10 cellular contexts compared by ENCODE assay signal in the genomic region with DNA sequence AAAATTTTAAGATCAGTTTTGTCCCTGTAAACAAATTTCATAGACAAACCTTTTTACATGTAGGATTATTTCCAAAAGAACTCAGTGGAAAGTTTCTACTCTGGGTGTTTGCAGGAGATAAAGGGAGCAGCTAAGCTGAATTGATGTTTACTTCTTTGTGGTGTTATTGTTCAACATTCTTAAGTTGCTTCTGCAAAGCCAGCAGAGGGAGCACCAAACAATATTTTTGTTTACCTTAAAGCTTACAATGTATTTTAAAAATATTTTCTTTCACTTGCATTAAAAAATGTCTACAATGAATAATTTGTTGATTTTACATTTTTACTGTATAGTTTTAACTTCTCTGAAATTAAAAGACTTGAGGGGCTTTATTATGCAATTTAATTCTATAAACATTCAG.
DNase-seq lines count a peak whose midpoint lies in the region; ATAC-seq, FAIRE-seq and TF ChIP-seq lines count a peak whose summit lies in the region.
"Had no signal": no experiment of that assay in that cellular context is flagged by ENCODE, and none has a peak within 500 bp of the region (broad histone marks: within the 10 kb centered on the region; RNA-seq: fewer than 3 reads in every experiment).

No MANE protein-coding gene starts in this region.

- DNase-seq in LHCN-M2 (ENCODE audit: low read depth): peak; percentile 14
- DNase-seq in bronchial epithelial cell (ENCODE audit: low read depth): peak; percentile 33
- no peak for DNase-seq in SHP77 treated with DMSO at 0.1 percent for 48 hours (lab: John Stamatoyannopoulos, UW)
- DNase-seq in small intestine: no peak
- no peak for DNase-seq in ascending aorta (ENCODE audit: low spot score in 2 of 2)
- DNase-seq: activated gamma-delta T cell, NCI-H510A had no signal

- no peak for ATAC-seq in HG02870 (IDR thresholded peaks at IDR 0.05; ENCODE audit: unreplicated experiment)

- H3K36me3 ChIP-seq in DOHH2 (ENCODE audit: control insufficient read depth, low read length): no peaks in the 10 kb centered on the region
- no peaks in the 10 kb centered on the region for H3K36me3 ChIP-seq in bronchial epithelial cell (ENCODE audit: control insufficient read depth, insufficient read depth, low read length)
- no peaks in the 10 kb centered on the region for H3K36me3 ChIP-seq in small intestine (ENCODE audit: control insufficient read depth in 2 of 2, insufficient read depth in 2 of 2, low read length in 2 of 2)
- H3K36me3 ChIP-seq in ascending aorta: no peaks in the 10 kb centered on the region

- no peak overlapping the region for H3K4me2 ChIP-seq in DOHH2 (ENCODE audit: low read length)

- no peaks in the 10 kb centered on the region for H3K9me3 ChIP-seq in DOHH2 (ENCODE audit: control insufficient read depth, insufficient read depth, low read length)
- H3K9me3 ChIP-seq in small intestine (ENCODE audit: control insufficient read depth, low read depth): no peaks in the 10 kb centered on the region
- no peaks in the 10 kb centered on the region for H3K9me3 ChIP-seq in ascending aorta

- H4K20me1 ChIP-seq in DOHH2 (ENCODE audit: control insufficient read depth, insufficient read depth, low read depth, low read length): no peaks in the 10 kb centered on the region

- TF ChIP-seq CTCF in DOHH2 (IDR thresholded peaks at IDR 0.05; ENCODE audit: low read depth, low read length, poor library complexity, severe bottlenecking): peak; percentile 40
- TF ChIP-seq CTCF in bronchial epithelial cell (IDR thresholded peaks at IDR 0.05; ENCODE audit: insufficient read depth, low read length, severe bottlenecking): peak; percentile 42
- TF ChIP-seq CTCF in nephron (IDR thresholded peaks at IDR 0.05; ENCODE audit: unreplicated experiment in 3 of 3): peak; percentile 45 to 53 (median 47)
- no peak for TF ChIP-seq CTCF in ascending aorta (IDR thresholded peaks at IDR 0.05)

- intact Hi-C loops in ascending aorta (cut with DNase I): no loop called here

- no peaks in the 10 kb centered on the region for H3K36me3 Mint-ChIP-seq in nephron (ENCODE audit: low read depth)

- no peak overlapping the region for H3K27ac ChIP-seq in DOHH2 (ENCODE audit: low read depth, low read length)
- no peak overlapping the region for H3K27ac ChIP-seq in small intestine (ENCODE audit: low read depth in 1 of 2, low read length in 1 of 2)
- no peak overlapping the region for H3K27ac ChIP-seq in ascending aorta

- H3F3A ChIP-seq in DOHH2 (ENCODE audit: control insufficient read depth, insufficient read depth): no peaks in the 10 kb centered on the region

- H3K27me3 Mint-ChIP-seq in nephron (ENCODE audit: low read depth): no peaks in the 10 kb centered on the region

- H3K4me1 ChIP-seq in DOHH2 (ENCODE audit: control insufficient read depth, low read length): no peaks in the 10 kb centered on the region
- no peaks in the 10 kb centered on the region for H3K4me1 ChIP-seq in small intestine (ENCODE audit: control insufficient read depth in 2 of 2, insufficient read depth in 1 of 2, low read depth in 1 of 2, low read length in 1 of 2)
- H3K4me1 ChIP-seq in ascending aorta: peaks cover 0 to 10% of the 10 kb centered on the region in 2 donors

- no peak for FAIRE-seq in bronchial epithelial cell (lab: Jason Lieb, UNC)
- FAIRE-seq in small intestine (lab: Jason Lieb, UNC): no peak

- no peaks in the 10 kb centered on the region for H3K9me3 Mint-ChIP-seq in nephron

- H3K4me3 ChIP-seq in DOHH2 (ENCODE audit: low read length) (no peak overlapping the region), bronchial epithelial cell (ENCODE audit: low read depth, low read length) (no peak overlapping the region), small intestine (ENCODE audit: low read depth in 1 of 2, low read length in 2 of 2) (no peak overlapping the region), ascending aorta (no peak overlapping the region)

- H3K27me3 ChIP-seq in DOHH2 (ENCODE audit: control insufficient read depth, low read length): no peaks in the 10 kb centered on the region
- no peaks in the 10 kb centered on the region for H3K27me3 ChIP-seq in bronchial epithelial cell (ENCODE audit: control insufficient read depth, insufficient read depth, low read length)
- no peaks in the 10 kb centered on the region for H3K27me3 ChIP-seq in small intestine (ENCODE audit: control insufficient read depth in 2 of 2, insufficient read depth in 2 of 2, low read length in 2 of 2)
- no peaks in the 10 kb centered on the region for H3K27me3 ChIP-seq in ascending aorta

- H3K4me1 Mint-ChIP-seq in nephron: peaks cover 16% of the 10 kb centered on the region

- H3K27ac Mint-ChIP-seq in nephron: peak overlapping the region in 2 of 3 experiments; percentile 46 to 52

- no peaks in the 10 kb centered on the region for H3K9me2 ChIP-seq in DOHH2 (replicated peaks; ENCODE audit: control insufficient read depth, low read length)

- no peaks in the 10 kb centered on the region for H3K79me2 ChIP-seq in DOHH2 (ENCODE audit: control insufficient read depth, low read length)

- H3K4me3 Mint-ChIP-seq in nephron: no peak overlapping the region

Comparison
In these comparisons a context has a peak if more than half of its experiments do, and no peak if none do; other contexts are left out.
1. CTCF ChIP-seq: peak in DOHH2 (single experiment), bronchial epithelial cell (single experiment) and nephron (3 of 3); none in ascending aorta (0 of 3).
2. DNase-seq: peak in LHCN-M2 (single experiment) and bronchial epithelial cell (single experiment); none in SHP77 treated with DMSO at 0.1 percent for 48 hours (single experiment), small intestine (single experiment) and ascending aorta (0 of 2).